In genomic region chr11:86676533-86677154, GRCh38 we compare ENCODE assay signal across 9 cellular contexts. TPM values are rescaled to one million over a fixed set of nuclear protein-coding genes. Genes with fewer than 3 reads are reported as not detected.
DNase-seq lines count a peak whose midpoint lies in the region; ATAC-seq and TF ChIP-seq lines count a peak whose summit lies in the region.
"Had no signal": no experiment of that assay in that cellular context is flagged by ENCODE, and none has a peak within 500 bp of the region (broad histone marks: within the 10 kb centered on the region; RNA-seq: fewer than 3 reads in every experiment).

No MANE protein-coding gene starts in this region.

- H4K8ac ChIP-seq in neuronal stem cell (ENCODE audit: low read depth, low read length) = no peak overlapping the region

- dilution Hi-C loops in mammary epithelial cell (cut with HindIII; ENCODE audit: low sequenced_read_pairs) = no loop called here

- no peak overlapping the region for H3K4ac ChIP-seq in neuronal stem cell (ENCODE audit: low read length)

- H3K36me3 ChIP-seq in mammary epithelial cell (ENCODE audit: insufficient read depth, low read length) (no peaks in the 10 kb centered on the region), neuronal stem cell (replicated peaks in 1 of 2; ENCODE audit: control insufficient read depth in 2 of 2, insufficient read depth in 2 of 2, low read length in 2 of 2) (no peaks in the 10 kb centered on the region)

- H3K4me3 ChIP-seq in mammary epithelial cell (replicated peaks in 1 of 3; ENCODE audit: insufficient read depth in 1 of 3, low read depth in 2 of 3, low read length in 3 of 3) (no peak overlapping the region), neuronal stem cell (ENCODE audit: low read length in 2 of 2) (no peak overlapping the region)

- H3K14ac ChIP-seq in neuronal stem cell (ENCODE audit: low read length) = no peak overlapping the region

- no peaks in the 10 kb centered on the region for H3K79me2 ChIP-seq in mammary epithelial cell (ENCODE audit: insufficient read depth, low read length)

- H4K20me1 ChIP-seq in mammary epithelial cell (ENCODE audit: insufficient read depth, low read length) = no peaks in the 10 kb centered on the region

- BruUV-seq in mammary epithelial cell (replicated peaks; lab: Mats Ljungman, UMichigan) = no TSS peak

- in situ Hi-C loops in mammary epithelial cell (cut with MboI; ENCODE audit: low sequenced_read_pairs in 2 of 2) = no loop called here

- H3K27me3 ChIP-seq in mammary epithelial cell (ENCODE audit: insufficient read depth, low read length) (no peaks in the 10 kb centered on the region), neuronal stem cell (ENCODE audit: control insufficient read depth in 3 of 3, insufficient read depth in 3 of 3, low read depth in 1 of 3, low read length in 3 of 3) (no peaks in the 10 kb centered on the region)

- H2BK5ac ChIP-seq in neuronal stem cell (ENCODE audit: low read length) = peak overlapping the region; percentile 30

- H3K4me2 ChIP-seq in mammary epithelial cell (ENCODE audit: insufficient read depth, low read depth, low read length) (no peak overlapping the region), neuronal stem cell (ENCODE audit: insufficient read depth, low read length, poor library complexity, severe bottlenecking) (no peak overlapping the region)

- H2AFZ ChIP-seq in mammary epithelial cell (ENCODE audit: low read depth, low read length) (no peak overlapping the region), neuronal stem cell (ENCODE audit: low read length) (no peak overlapping the region)

- H3K9me3 ChIP-seq in mammary epithelial cell (replicated peaks; ENCODE audit: insufficient read depth, low read length) (no peaks in the 10 kb centered on the region), neuronal stem cell (replicated peaks in 1 of 2; ENCODE audit: control insufficient read depth in 2 of 2, insufficient read depth in 1 of 2, low read depth in 1 of 2, low read length in 2 of 2) (peaks cover 0 to 6% of the 10 kb centered on the region in 2 donors)

- H4K91ac ChIP-seq in neuronal stem cell (ENCODE audit: low read depth, low read length, poor library complexity) = peak overlapping the region; percentile 60

- peak overlapping the region; percentile 80 for H3K18ac ChIP-seq in neuronal stem cell (ENCODE audit: low read length)

- H3K79me1 ChIP-seq in neuronal stem cell (ENCODE audit: low read depth, low read length) = peaks cover 3% of the 10 kb centered on the region

- intact Hi-C loops in mammary epithelial cell (cut with micrococcal nuclease) = loop anchor here (5.0 kb wide), 3 partner anchors 66 to 219 kb away; partner anchors contain the start of gene PRSS23

- no peak overlapping the region for H2BK120ac ChIP-seq in neuronal stem cell (ENCODE audit: low read depth, low read length)

- H3K9ac ChIP-seq in mammary epithelial cell (ENCODE audit: insufficient read depth, low read length) (no peak overlapping the region), neuronal stem cell (ENCODE audit: low read depth, low read length, poor library complexity) (no peak overlapping the region)

- H3K23ac ChIP-seq in neuronal stem cell (ENCODE audit: low read depth, low read length, poor library complexity) = no peak overlapping the region

- ATAC-seq in HG02798 (IDR thresholded peaks at IDR 0.05; ENCODE audit: poor library complexity, unreplicated experiment) = no peak
- ATAC-seq in GM18511 (IDR thresholded peaks at IDR 0.05; ENCODE audit: unreplicated experiment) = no peak

- no peak overlapping the region for H2BK15ac ChIP-seq in neuronal stem cell (ENCODE audit: low read length)

- WGBS in mammary epithelial cell (ENCODE audit: low coverage, missing lambda C conversion rate) = 98% methylated on average over 6 of the region's 6 CpGs
- no CpG with 5 or more reads among the region's 6 CpGs for WGBS in neuronal stem cell (ENCODE audit: extremely low coverage in 2 of 2, insufficient read length in 2 of 2, insufficient replicate concordance in 1 of 2), 2 donors

- H2BK12ac ChIP-seq in neuronal stem cell (ENCODE audit: low read length) = no peak overlapping the region

- peak; percentile 29 to 40 for TF ChIP-seq CTCF in mammary epithelial cell (conservative IDR thresholded peaks at IDR 0.05 in 1 of 2, IDR thresholded peaks at IDR 0.05 in 1 of 2; ENCODE audit: extremely low read depth in 1 of 2, insufficient read depth in 1 of 2, low read depth in 1 of 2, low read length in 2 of 2)

- DNase-seq in NCI-H1417 (lab: John Stamatoyannopoulos, UW) (peak in 2 of 3 experiments; percentile 38 to 55), NCI-H1417 treated with DMSO at 0.1 percent for 48 hours (lab: John Stamatoyannopoulos, UW) (no peak), LHCN-M2 (ENCODE audit: low read depth) (peak; percentile 59), mammary epithelial cell (no peak), neuronal stem cell (ENCODE audit: low spot score) (peak; percentile 62), OCI-M2 (lab: John Stamatoyannopoulos, UW; ENCODE audit: unreplicated experiment) (no peak)
- DNase-seq: activated B cell treated with CpG ODN at 0.5 μM for 24 hours had no signal

- H2AK5ac ChIP-seq in neuronal stem cell (ENCODE audit: low read depth, low read length) = peak overlapping the region; percentile 22

- no peak overlapping the region for H3K27ac ChIP-seq in mammary epithelial cell (ENCODE audit: insufficient read depth, low read depth, low read length)
- H3K27ac ChIP-seq in neuronal stem cell (replicated peaks; ENCODE audit: low read length) = peak overlapping the region; percentile 100

- CTCF ChIA-PET in mammary epithelial cell (lab: Charles Lee; ENCODE audit: low non-redundant PET) = no interaction called here

- H3K4me1 ChIP-seq in mammary epithelial cell (ENCODE audit: insufficient read depth, low read length) (peaks cover 9% of the 10 kb centered on the region), neuronal stem cell (ENCODE audit: control insufficient read depth in 2 of 2, insufficient read depth in 1 of 2, low read depth in 1 of 2, low read length in 2 of 2) (peaks cover 31 to 39% of the 10 kb centered on the region in 2 donors)

RNA-seq across cellular contexts. Expression of gene ME3, which starts 4.2 kb away (rescaled TPM):
- 17.3 and 22.1 TPM in 2 replicates for total RNA-seq in LHCN-M2 (2014; rRNA removed)
- polyA plus RNA-seq in LHCN-M2 (2012) = 18.5 TPM
- total RNA-seq in mammary epithelial cell = 10 to 100 TPM in 1 of 2 donors, not detected in 1; 11.2 TPM
- 1.4 TPM for polyA plus RNA-seq in mammary epithelial cell
- polyA minus RNA-seq in mammary epithelial cell = not detected
- 107 TPM for polyA plus RNA-seq in neuronal stem cell (2013, experiment 1 of 2)
- polyA plus RNA-seq in neuronal stem cell (2013, experiment 2 of 2) = 104 TPM

Comparison
In these comparisons a context has a peak if more than half of its experiments do, and no peak if none do; other contexts are left out.
1. DNase-seq: peak in NCI-H1417 (2 of 3), LHCN-M2 (single experiment) and neuronal stem cell (single experiment); none in NCI-H1417 treated with DMSO at 0.1 percent for 48 hours (single experiment), mammary epithelial cell (single experiment) and OCI-M2 (single experiment).